18 cellular contexts compared by ENCODE assay signal in the genomic region with DNA sequence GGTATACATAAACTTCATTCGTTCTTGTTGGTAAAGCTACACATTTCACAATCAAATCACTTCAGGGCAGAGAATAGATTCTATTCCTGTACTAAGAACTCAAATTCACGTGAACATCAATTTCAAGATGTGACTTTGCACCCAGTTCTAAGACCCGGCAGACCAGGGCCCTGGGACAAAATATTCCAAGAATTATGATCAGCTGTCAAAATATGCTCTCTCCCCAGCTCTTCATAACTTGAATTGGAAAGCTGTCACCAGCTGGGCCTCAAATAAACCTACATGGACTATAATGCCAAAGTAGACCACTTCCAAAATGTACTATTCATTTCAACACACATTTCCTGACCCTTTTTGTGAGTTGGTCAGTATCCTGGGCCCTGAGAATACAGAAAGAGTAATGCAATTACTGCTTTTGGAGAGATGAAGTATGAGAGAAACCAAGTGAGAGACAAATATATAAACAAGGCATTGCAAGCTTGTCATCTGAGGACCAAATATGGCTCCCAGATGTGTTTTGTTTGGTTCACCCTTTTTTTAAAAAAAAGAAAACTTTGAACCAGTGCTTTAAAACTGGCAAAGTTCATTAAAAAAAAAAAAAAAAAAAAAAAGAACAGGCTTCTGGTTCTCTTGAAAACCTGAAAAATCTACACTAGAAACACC.
"Had no signal": no experiment of that assay in that cellular context is flagged by ENCODE, and none has a peak within 500 bp of the region (broad histone marks: within the 10 kb centered on the region; RNA-seq: fewer than 3 reads in every experiment).

No MANE protein-coding gene starts in this region.

- DNase-seq: cerebellar nuclear complex; colonic mucosa; effector CD4-positive, alpha-beta T cell; glutamatergic neuron; left ventricle myocardium inferior; lower lobe of right lung; naive B cell; occipital lobe; stimulated activated naive CD4-positive, alpha-beta T cell treated with Interleukin-2 at 50 U/mL for 16 hours; thyroid gland had no signal

- H3K27ac ChIP-seq: colonic mucosa, epithelial cell of prostate, esophagus muscularis mucosa, gastroesophageal sphincter, left ventricle myocardium inferior, lower lobe of right lung, skin epidermis, suprapubic skin, thyroid gland, upper lobe of left lung, vagina had no signal

- H3K36me3 ChIP-seq: colonic mucosa, esophagus muscularis mucosa, gastroesophageal sphincter, left ventricle myocardium inferior, lower lobe of right lung, suprapubic skin, thyroid gland, upper lobe of left lung, vagina had no signal

- H3K4me1 ChIP-seq: colonic mucosa, gastroesophageal sphincter, lower lobe of right lung had no signal

- H3K4me3 ChIP-seq: colonic mucosa, esophagus muscularis mucosa, gastroesophageal sphincter, left ventricle myocardium inferior, lower lobe of right lung, skin epidermis, suprapubic skin, thyroid gland, upper lobe of left lung, vagina had no signal

- ATAC-seq: gastroesophageal sphincter, lower lobe of right lung, sciatic nerve had no signal

- H3K9me3 ChIP-seq: colonic mucosa, esophagus muscularis mucosa, gastroesophageal sphincter, left ventricle myocardium inferior, lower lobe of right lung, suprapubic skin, thyroid gland, upper lobe of left lung, vagina had no signal

- H3K27me3 ChIP-seq: colonic mucosa, esophagus muscularis mucosa, gastroesophageal sphincter, suprapubic skin, thyroid gland, upper lobe of left lung, vagina had no signal
